ENCODE assay signal across 1 cellular context in the genomic region with DNA sequence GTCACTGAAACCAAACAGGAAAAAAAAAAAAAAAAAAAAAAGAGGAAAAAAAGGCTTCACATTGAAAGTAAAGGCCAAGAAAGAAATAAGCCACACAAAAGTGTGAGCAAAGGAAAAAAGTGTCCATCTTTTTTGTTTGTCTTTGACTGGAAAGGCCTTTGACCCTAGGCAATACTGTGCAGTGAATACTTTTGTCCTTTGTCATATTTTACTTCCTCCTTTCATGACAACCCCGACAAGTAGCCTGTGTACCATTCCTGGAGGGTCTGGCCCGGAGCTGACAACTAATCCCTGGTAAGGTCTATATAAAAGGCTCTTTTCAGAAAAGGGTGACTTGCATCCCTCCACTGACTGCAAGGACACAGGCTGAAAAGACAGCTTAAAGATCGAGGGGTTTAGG.
TF ChIP-seq lines count a peak whose summit lies in the region.

No MANE protein-coding gene starts in this region.

TF ChIP-seq in HepG2, 621 proteins besides CTCF, POLR2A, EP300 and RAD21 (continued from another document and continues in another):
- no peak for TF ChIP-seq RFXANK (CRISPR knock-in tag; IDR thresholded peaks at IDR 0.05)
- no peak for TF ChIP-seq ZNF468 (CRISPR knock-in tag; IDR thresholded peaks at IDR 0.05)
- peak; percentile 74; the same call in 1 of the 2 replicates for TF ChIP-seq SOX5 (CRISPR knock-in tag; IDR thresholded peaks at IDR 0.05; ENCODE audit: borderline replicate concordance)
- peak; percentile 84 for TF ChIP-seq NR2F6 (IDR thresholded peaks at IDR 0.05)
- TF ChIP-seq NR2F6 (CRISPR knock-in tag; IDR thresholded peaks at IDR 0.05) = peak; percentile 75
- TF ChIP-seq, protein P1, sequence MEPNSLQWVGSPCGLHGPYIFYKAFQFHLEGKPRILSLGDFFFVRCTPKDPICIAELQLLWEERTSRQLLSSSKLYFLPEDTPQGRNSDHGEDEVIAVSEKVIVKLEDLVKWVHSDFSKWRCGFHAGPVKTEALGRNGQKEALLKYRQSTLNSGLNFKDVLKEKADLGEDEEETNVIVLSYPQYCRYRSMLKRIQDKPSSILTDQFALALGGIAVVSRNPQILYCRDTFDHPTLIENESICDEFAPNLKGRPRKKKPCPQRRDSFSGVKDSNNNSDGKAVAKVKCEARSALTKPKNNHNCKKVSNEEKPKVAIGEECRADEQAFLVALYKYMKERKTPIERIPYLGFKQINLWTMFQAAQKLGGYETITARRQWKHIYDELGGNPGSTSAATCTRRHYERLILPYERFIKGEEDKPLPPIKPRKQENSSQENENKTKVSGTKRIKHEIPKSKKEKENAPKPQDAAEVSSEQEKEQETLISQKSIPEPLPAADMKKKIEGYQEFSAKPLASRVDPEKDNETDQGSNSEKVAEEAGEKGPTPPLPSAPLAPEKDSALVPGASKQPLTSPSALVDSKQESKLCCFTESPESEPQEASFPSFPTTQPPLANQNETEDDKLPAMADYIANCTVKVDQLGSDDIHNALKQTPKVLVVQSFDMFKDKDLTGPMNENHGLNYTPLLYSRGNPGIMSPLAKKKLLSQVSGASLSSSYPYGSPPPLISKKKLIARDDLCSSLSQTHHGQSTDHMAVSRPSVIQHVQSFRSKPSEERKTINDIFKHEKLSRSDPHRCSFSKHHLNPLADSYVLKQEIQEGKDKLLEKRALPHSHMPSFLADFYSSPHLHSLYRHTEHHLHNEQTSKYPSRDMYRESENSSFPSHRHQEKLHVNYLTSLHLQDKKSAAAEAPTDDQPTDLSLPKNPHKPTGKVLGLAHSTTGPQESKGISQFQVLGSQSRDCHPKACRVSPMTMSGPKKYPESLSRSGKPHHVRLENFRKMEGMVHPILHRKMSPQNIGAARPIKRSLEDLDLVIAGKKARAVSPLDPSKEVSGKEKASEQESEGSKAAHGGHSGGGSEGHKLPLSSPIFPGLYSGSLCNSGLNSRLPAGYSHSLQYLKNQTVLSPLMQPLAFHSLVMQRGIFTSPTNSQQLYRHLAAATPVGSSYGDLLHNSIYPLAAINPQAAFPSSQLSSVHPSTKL (CRISPR knock-in tag; IDR thresholded peaks at IDR 0.05) = peak; percentile 86
- no peak for TF ChIP-seq ZSCAN31 (CRISPR knock-in tag; IDR thresholded peaks at IDR 0.05; ENCODE audit: low read depth)
- TF ChIP-seq KMT2B (CRISPR knock-in tag; IDR thresholded peaks at IDR 0.05) = no peak
- no peak for TF ChIP-seq NCOA2 (CRISPR knock-in tag; IDR thresholded peaks at IDR 0.05)
- no peak for TF ChIP-seq CAMTA2 (CRISPR knock-in tag; IDR thresholded peaks at IDR 0.05; ENCODE audit: borderline replicate concordance)
- TF ChIP-seq, protein P2, sequence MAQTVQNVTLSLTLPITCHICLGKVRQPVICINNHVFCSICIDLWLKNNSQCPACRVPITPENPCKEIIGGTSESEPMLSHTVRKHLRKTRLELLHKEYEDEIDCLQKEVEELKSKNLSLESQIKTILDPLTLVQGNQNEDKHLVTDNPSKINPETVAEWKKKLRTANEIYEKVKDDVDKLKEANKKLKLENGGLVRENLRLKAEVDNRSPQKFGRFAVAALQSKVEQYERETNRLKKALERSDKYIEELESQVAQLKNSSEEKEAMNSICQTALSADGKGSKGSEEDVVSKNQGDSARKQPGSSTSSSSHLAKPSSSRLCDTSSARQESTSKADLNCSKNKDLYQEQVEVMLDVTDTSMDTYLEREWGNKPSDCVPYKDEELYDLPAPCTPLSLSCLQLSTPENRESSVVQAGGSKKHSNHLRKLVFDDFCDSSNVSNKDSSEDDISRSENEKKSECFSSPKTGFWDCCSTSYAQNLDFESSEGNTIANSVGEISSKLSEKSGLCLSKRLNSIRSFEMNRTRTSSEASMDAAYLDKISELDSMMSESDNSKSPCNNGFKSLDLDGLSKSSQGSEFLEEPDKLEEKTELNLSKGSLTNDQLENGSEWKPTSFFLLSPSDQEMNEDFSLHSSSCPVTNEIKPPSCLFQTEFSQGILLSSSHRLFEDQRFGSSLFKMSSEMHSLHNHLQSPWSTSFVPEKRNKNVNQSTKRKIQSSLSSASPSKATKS (CRISPR knock-in tag; IDR thresholded peaks at IDR 0.05) = no peak
- TF ChIP-seq, protein P3, sequence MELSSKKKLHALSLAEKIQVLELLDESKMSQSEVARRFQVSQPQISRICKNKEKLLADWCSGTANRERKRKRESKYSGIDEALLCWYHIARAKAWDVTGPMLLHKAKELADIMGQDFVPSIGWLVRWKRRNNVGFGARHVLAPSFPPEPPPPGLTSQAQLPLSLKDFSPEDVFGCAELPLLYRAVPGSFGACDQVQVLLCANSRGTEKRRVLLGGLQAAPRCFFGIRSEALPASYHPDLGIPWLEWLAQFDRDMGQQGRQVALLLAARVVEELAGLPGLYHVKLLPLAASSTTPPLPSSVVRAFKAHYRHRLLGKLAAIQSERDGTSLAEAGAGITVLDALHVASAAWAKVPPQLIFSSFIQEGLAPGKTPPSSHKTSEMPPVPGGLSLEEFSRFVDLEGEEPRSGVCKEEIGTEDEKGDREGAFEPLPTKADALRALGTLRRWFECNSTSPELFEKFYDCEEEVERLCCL (CRISPR knock-in tag; IDR thresholded peaks at IDR 0.05; ENCODE audit: borderline replicate concordance) = no peak
- TF ChIP-seq ZFX (CRISPR knock-in tag; IDR thresholded peaks at IDR 0.05; ENCODE audit: low read depth) = peak; percentile 34; the same call in 1 of the 2 replicates
- TF ChIP-seq ZNF260 (CRISPR knock-in tag; IDR thresholded peaks at IDR 0.05; ENCODE audit: borderline replicate concordance, low read depth) = no peak
- TF ChIP-seq ZFP41 (CRISPR knock-in tag; IDR thresholded peaks at IDR 0.05; ENCODE audit: borderline replicate concordance) = no peak
- 0 out of 2 replicates have a peak, but pooled peaks have one; percentile 18 for TF ChIP-seq ZNF792 (CRISPR knock-in tag; IDR thresholded peaks at IDR 0.05)
- peak; percentile 29; the same call in 1 of the 2 replicates for TF ChIP-seq FOSL1 (CRISPR knock-in tag; IDR thresholded peaks at IDR 0.05; ENCODE audit: borderline replicate concordance)
- TF ChIP-seq SAP130 (CRISPR knock-in tag; IDR thresholded peaks at IDR 0.05; ENCODE audit: low read depth) = peak; percentile 48; the same call in 1 of the 2 replicates
- TF ChIP-seq, protein P4, sequence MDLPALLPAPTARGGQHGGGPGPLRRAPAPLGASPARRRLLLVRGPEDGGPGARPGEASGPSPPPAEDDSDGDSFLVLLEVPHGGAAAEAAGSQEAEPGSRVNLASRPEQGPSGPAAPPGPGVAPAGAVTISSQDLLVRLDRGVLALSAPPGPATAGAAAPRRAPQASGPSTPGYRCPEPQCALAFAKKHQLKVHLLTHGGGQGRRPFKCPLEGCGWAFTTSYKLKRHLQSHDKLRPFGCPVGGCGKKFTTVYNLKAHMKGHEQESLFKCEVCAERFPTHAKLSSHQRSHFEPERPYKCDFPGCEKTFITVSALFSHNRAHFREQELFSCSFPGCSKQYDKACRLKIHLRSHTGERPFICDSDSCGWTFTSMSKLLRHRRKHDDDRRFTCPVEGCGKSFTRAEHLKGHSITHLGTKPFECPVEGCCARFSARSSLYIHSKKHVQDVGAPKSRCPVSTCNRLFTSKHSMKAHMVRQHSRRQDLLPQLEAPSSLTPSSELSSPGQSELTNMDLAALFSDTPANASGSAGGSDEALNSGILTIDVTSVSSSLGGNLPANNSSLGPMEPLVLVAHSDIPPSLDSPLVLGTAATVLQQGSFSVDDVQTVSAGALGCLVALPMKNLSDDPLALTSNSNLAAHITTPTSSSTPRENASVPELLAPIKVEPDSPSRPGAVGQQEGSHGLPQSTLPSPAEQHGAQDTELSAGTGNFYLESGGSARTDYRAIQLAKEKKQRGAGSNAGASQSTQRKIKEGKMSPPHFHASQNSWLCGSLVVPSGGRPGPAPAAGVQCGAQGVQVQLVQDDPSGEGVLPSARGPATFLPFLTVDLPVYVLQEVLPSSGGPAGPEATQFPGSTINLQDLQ (CRISPR knock-in tag; IDR thresholded peaks at IDR 0.05) = no peak
- TF ChIP-seq, protein P5, sequence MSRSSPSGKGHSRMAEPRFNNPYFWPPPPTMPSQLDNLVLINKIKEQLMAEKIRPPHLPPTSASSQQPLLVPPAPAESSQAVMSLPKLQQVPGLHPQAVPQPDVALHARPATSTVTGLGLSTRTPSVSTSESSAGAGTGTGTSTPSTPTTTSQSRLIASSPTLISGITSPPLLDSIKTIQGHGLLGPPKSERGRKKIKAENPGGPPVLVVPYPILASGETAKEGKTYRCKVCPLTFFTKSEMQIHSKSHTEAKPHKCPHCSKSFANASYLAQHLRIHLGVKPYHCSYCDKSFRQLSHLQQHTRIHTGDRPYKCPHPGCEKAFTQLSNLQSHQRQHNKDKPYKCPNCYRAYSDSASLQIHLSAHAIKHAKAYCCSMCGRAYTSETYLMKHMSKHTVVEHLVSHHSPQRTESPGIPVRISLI (CRISPR knock-in tag; IDR thresholded peaks at IDR 0.05; ENCODE audit: borderline replicate concordance) = peak; percentile 65; the same call in 1 of the 2 replicates
- peak; percentile 90 for TF ChIP-seq BCL6 (CRISPR knock-in tag; IDR thresholded peaks at IDR 0.05)
- TF ChIP-seq, protein P6, sequence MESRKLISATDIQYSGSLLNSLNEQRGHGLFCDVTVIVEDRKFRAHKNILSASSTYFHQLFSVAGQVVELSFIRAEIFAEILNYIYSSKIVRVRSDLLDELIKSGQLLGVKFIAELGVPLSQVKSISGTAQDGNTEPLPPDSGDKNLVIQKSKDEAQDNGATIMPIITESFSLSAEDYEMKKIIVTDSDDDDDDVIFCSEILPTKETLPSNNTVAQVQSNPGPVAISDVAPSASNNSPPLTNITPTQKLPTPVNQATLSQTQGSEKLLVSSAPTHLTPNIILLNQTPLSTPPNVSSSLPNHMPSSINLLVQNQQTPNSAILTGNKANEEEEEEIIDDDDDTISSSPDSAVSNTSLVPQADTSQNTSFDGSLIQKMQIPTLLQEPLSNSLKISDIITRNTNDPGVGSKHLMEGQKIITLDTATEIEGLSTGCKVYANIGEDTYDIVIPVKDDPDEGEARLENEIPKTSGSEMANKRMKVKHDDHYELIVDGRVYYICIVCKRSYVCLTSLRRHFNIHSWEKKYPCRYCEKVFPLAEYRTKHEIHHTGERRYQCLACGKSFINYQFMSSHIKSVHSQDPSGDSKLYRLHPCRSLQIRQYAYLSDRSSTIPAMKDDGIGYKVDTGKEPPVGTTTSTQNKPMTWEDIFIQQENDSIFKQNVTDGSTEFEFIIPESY (CRISPR knock-in tag; IDR thresholded peaks at IDR 0.05) = no peak
- no peak for TF ChIP-seq SATB2 (CRISPR knock-in tag; IDR thresholded peaks at IDR 0.05)
- no peak for TF ChIP-seq ZFP1 (CRISPR knock-in tag; IDR thresholded peaks at IDR 0.05)
- TF ChIP-seq KAT8 (CRISPR knock-in tag; IDR thresholded peaks at IDR 0.05) = peak; percentile 17; the same call in 1 of the 2 replicates
- TF ChIP-seq SRY (CRISPR knock-in tag; IDR thresholded peaks at IDR 0.05) = no peak
- no peak for TF ChIP-seq FLYWCH1 (CRISPR knock-in tag; IDR thresholded peaks at IDR 0.05)
- TF ChIP-seq, protein P7, sequence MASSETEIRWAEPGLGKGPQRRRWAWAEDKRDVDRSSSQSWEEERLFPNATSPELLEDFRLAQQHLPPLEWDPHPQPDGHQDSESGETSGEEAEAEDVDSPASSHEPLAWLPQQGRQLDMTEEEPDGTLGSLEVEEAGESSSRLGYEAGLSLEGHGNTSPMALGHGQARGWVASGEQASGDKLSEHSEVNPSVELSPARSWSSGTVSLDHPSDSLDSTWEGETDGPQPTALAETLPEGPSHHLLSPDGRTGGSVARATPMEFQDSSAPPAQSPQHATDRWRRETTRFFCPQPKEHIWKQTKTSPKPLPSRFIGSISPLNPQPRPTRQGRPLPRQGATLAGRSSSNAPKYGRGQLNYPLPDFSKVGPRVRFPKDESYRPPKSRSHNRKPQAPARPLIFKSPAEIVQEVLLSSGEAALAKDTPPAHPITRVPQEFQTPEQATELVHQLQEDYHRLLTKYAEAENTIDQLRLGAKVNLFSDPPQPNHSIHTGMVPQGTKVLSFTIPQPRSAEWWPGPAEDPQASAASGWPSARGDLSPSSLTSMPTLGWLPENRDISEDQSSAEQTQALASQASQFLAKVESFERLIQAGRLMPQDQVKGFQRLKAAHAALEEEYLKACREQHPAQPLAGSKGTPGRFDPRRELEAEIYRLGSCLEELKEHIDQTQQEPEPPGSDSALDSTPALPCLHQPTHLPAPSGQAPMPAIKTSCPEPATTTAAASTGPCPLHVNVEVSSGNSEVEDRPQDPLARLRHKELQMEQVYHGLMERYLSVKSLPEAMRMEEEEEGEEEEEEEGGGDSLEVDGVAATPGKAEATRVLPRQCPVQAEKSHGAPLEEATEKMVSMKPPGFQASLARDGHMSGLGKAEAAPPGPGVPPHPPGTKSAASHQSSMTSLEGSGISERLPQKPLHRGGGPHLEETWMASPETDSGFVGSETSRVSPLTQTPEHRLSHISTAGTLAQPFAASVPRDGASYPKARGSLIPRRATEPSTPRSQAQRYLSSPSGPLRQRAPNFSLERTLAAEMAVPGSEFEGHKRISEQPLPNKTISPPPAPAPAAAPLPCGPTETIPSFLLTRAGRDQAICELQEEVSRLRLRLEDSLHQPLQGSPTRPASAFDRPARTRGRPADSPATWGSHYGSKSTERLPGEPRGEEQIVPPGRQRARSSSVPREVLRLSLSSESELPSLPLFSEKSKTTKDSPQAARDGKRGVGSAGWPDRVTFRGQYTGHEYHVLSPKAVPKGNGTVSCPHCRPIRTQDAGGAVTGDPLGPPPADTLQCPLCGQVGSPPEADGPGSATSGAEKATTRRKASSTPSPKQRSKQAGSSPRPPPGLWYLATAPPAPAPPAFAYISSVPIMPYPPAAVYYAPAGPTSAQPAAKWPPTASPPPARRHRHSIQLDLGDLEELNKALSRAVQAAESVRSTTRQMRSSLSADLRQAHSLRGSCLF (CRISPR knock-in tag; IDR thresholded peaks at IDR 0.05; ENCODE audit: borderline replicate concordance) = no peak
- TF ChIP-seq RARA (CRISPR knock-in tag; IDR thresholded peaks at IDR 0.05) = peak; percentile 61; the same call in 1 of the 2 replicates
- TF ChIP-seq, protein P8, sequence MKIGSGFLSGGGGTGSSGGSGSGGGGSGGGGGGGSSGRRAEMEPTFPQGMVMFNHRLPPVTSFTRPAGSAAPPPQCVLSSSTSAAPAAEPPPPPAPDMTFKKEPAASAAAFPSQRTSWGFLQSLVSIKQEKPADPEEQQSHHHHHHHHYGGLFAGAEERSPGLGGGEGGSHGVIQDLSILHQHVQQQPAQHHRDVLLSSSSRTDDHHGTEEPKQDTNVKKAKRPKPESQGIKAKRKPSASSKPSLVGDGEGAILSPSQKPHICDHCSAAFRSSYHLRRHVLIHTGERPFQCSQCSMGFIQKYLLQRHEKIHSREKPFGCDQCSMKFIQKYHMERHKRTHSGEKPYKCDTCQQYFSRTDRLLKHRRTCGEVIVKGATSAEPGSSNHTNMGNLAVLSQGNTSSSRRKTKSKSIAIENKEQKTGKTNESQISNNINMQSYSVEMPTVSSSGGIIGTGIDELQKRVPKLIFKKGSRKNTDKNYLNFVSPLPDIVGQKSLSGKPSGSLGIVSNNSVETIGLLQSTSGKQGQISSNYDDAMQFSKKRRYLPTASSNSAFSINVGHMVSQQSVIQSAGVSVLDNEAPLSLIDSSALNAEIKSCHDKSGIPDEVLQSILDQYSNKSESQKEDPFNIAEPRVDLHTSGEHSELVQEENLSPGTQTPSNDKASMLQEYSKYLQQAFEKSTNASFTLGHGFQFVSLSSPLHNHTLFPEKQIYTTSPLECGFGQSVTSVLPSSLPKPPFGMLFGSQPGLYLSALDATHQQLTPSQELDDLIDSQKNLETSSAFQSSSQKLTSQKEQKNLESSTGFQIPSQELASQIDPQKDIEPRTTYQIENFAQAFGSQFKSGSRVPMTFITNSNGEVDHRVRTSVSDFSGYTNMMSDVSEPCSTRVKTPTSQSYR (CRISPR knock-in tag; IDR thresholded peaks at IDR 0.05; ENCODE audit: borderline replicate concordance) = no peak
